Comparison of ENCODE assay signal across 10 cellular contexts in genomic region chr10:65891073-65891981, GRCh38.
DNase-seq lines count a peak whose midpoint lies in the region; ATAC-seq and TF ChIP-seq lines count a peak whose summit lies in the region.
"Had no signal": no experiment of that assay in that cellular context is flagged by ENCODE, and none has a peak within 500 bp of the region (broad histone marks: within the 10 kb centered on the region; RNA-seq: fewer than 3 reads in every experiment).

No MANE protein-coding gene starts in this region.

- intact Hi-C loops in breast epithelium (cut with DNase I; ENCODE audit: low total_unique reads) (no loop called here), transverse colon (cut with DNase I; ENCODE audit: low total_unique reads) (no loop called here)

- H3K9me3 ChIP-seq in breast epithelium (peaks cover 0 to 7% of the 10 kb centered on the region in 2 donors), transverse colon (peaks cover 6% of the 10 kb centered on the region in 2 donors)

- H3K27ac ChIP-seq in breast epithelium (no peak overlapping the region), transverse colon (no peak overlapping the region)

- peaks cover 8% of the 10 kb centered on the region for H3K4me1 Mint-ChIP-seq in type B pancreatic cell (ENCODE audit: unreplicated experiment)

- no peak overlapping the region for H3K4me3 Mint-ChIP-seq in type B pancreatic cell

- TF ChIP-seq CTCF in breast epithelium (IDR thresholded peaks at IDR 0.05) (no peak), type B pancreatic cell (conservative IDR thresholded peaks at IDR 0.05) (no peak), transverse colon (IDR thresholded peaks at IDR 0.05) (no peak)

- TF ChIP-seq EP300 in transverse colon (IDR thresholded peaks at IDR 0.05; ENCODE audit: low read depth), result no peak

- peak; percentile 27 to 88 for DNase-seq in T47D (ENCODE audit: low read depth in 1 of 2, low spot score in 1 of 2)
- DNase-seq in breast epithelium (ENCODE audit: low spot score in 2 of 2), result no peak
- DNase-seq in NCI-H510A treated with DMSO at 0.1 percent for 48 hours (lab: John Stamatoyannopoulos, UW), result peak; percentile 68
- DNase-seq in type B pancreatic cell (ENCODE audit: extremely low spot score, unreplicated experiment), result no peak
- no peak for DNase-seq in globus pallidus (ENCODE audit: low spot score)
- no peak for DNase-seq in transverse colon
- DNase-seq: H7, kidney had no signal

- no peaks in the 10 kb centered on the region for H3K36me3 ChIP-seq in breast epithelium
- H3K36me3 ChIP-seq in transverse colon, result no peaks in the 10 kb centered on the region

- 9 to 12% methylated on average over 3 of the region's 3 CpGs for WGBS in transverse colon (ENCODE audit: low coverage in 1 of 2), 2 donors

- H3K4me1 ChIP-seq in breast epithelium (no peaks in the 10 kb centered on the region), transverse colon (peaks cover 0 to 4% (median 0%) of the 10 kb centered on the region in 4 donors)

- no peaks in the 10 kb centered on the region for H3K36me3 Mint-ChIP-seq in type B pancreatic cell

- H3K4me3 ChIP-seq in breast epithelium (no peak overlapping the region), transverse colon (no peak overlapping the region)

- H3K27ac Mint-ChIP-seq in type B pancreatic cell, result peak overlapping the region; percentile 73

- ATAC-seq in HG02870 (IDR thresholded peaks at IDR 0.05; ENCODE audit: unreplicated experiment), result peak; percentile 88
- no peak for ATAC-seq in GM21367 (IDR thresholded peaks at IDR 0.05; ENCODE audit: unreplicated experiment)

- TF ChIP-seq POLR2A in breast epithelium (IDR thresholded peaks at IDR 0.05) (no peak), transverse colon (IDR thresholded peaks at IDR 0.05) (no peak)

- no peaks in the 10 kb centered on the region for H3K9me3 Mint-ChIP-seq in type B pancreatic cell

- in situ Hi-C loops in T47D (cut with HindIII; ENCODE audit: low pct_unique_long_range_greater_than_20kb, low sequenced_read_pairs), result no loop called here
- in situ Hi-C loops in transverse colon (cut with MboI; ENCODE audit: low pct_ligation_motif_present in 1 of 4, low pct_unique_long_range_greater_than_20kb in 1 of 4, low sequenced_read_pairs in 3 of 4), result no loop called here

- H3K27me3 ChIP-seq in breast epithelium (no peaks in the 10 kb centered on the region), transverse colon (no peaks in the 10 kb centered on the region)

- H3K27me3 Mint-ChIP-seq in type B pancreatic cell, result no peaks in the 10 kb centered on the region

Comparison
In these comparisons a context has a peak if more than half of its experiments do, and no peak if none do; other contexts are left out.
1. DNase-seq: peak in T47D (2 of 2) and NCI-H510A treated with DMSO at 0.1 percent for 48 hours (single experiment); none in breast epithelium (0 of 2), type B pancreatic cell (single experiment), globus pallidus (single experiment) and transverse colon (single experiment).